2 cellular contexts compared by ENCODE assay signal in the genomic region with DNA sequence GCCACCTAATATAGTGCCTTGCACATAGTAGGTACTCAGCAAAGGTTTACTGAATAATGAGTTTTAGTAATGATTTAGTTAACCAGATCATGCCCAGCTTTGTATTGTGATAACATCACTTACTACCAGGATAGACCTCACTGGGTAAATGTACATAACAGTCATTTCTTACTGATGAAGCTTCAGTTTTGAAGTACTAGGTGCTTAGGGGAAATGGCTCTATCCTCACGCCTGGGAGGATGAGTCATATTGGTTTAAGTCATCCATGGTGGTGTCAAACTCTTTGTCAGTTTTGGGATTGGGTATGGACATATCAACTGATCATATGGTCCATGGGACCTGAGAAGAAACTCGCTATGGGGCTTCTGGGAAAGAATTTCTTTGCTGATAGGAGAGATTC.
A peak's percentile ranks its signal among the peaks of the same experiment; 100 is the strongest.
TF ChIP-seq lines count a peak whose summit lies in the region.

No MANE protein-coding gene starts in this region.

TF ChIP-seq in IMR-90, 13 proteins besides CTCF, POLR2A, EP300 and RAD21:
- TF ChIP-seq FOS (IDR thresholded peaks at IDR 0.05; ENCODE audit: low read depth, low read length) (no peak), RCOR1 (IDR thresholded peaks at IDR 0.05; ENCODE audit: insufficient replicate concordance, low read length) (no peak), BHLHE40 (IDR thresholded peaks at IDR 0.05; ENCODE audit: low read depth, low read length) (no peak), CHD1 (IDR thresholded peaks at IDR 0.05; ENCODE audit: low read depth, low read length) (no peak), CEBPB (IDR thresholded peaks at IDR 0.05; ENCODE audit: low read depth, low read length) (no peak), RFX5 (IDR thresholded peaks at IDR 0.05; ENCODE audit: low read depth, low read length) (no peak), SMC3 (IDR thresholded peaks at IDR 0.05; ENCODE audit: low read depth, low read length) (no peak), NFE2L2 (IDR thresholded peaks at IDR 0.05; ENCODE audit: low read depth, low read length) (no peak), MAZ (IDR thresholded peaks at IDR 0.05; ENCODE audit: borderline replicate concordance, low read depth, low read length) (no peak), MXI1 (IDR thresholded peaks at IDR 0.05; ENCODE audit: borderline replicate concordance, low read depth, low read length) (no peak), MAFK (IDR thresholded peaks at IDR 0.05; ENCODE audit: low read depth, low read length) (no peak)
- TF ChIP-seq, protein P1, sequence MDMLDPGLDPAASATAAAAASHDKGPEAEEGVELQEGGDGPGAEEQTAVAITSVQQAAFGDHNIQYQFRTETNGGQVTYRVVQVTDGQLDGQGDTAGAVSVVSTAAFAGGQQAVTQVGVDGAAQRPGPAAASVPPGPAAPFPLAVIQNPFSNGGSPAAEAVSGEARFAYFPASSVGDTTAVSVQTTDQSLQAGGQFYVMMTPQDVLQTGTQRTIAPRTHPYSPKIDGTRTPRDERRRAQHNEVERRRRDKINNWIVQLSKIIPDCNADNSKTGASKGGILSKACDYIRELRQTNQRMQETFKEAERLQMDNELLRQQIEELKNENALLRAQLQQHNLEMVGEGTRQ (IDR thresholded peaks at IDR 0.05; ENCODE audit: low read depth, low read length) = no peak
- TF ChIP-seq, protein P2, sequence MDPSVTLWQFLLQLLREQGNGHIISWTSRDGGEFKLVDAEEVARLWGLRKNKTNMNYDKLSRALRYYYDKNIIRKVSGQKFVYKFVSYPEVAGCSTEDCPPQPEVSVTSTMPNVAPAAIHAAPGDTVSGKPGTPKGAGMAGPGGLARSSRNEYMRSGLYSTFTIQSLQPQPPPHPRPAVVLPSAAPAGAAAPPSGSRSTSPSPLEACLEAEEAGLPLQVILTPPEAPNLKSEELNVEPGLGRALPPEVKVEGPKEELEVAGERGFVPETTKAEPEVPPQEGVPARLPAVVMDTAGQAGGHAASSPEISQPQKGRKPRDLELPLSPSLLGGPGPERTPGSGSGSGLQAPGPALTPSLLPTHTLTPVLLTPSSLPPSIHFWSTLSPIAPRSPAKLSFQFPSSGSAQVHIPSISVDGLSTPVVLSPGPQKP (IDR thresholded peaks at IDR 0.05; ENCODE audit: borderline replicate concordance, low read depth, low read length) = no peak

TF ChIP-seq in endothelial cell of umbilical vein, 7 proteins besides CTCF, POLR2A, EP300 and RAD21:
- TF ChIP-seq JUN (IDR thresholded peaks at IDR 0.05; ENCODE audit: borderline replicate concordance, insufficient read depth, insufficient read length, low read depth) (peak; percentile 31), MYC (IDR thresholded peaks at IDR 0.05; ENCODE audit: low read depth, low read length) (no peak)
